ENCODE assay signal across 16 cellular contexts in genomic region chr3:37766220-37766605, GRCh38.
DNase-seq lines count a peak whose midpoint lies in the region; ATAC-seq, FAIRE-seq and TF ChIP-seq lines count a peak whose summit lies in the region.
"Had no signal": no experiment of that assay in that cellular context is flagged by ENCODE, and none has a peak within 500 bp of the region (broad histone marks: within the 10 kb centered on the region; RNA-seq: fewer than 3 reads in every experiment).

No MANE protein-coding gene starts in this region.

- no peak for FAIRE-seq in small intestine (lab: Jason Lieb, UNC)
- FAIRE-seq: endothelial cell of umbilical vein, keratinocyte had no signal

- no peak overlapping the region for H3K4me3 ChIP-seq in Peyer's patch
- peak overlapping the region; percentile 14 for H3K4me3 ChIP-seq in coronary artery
- peak overlapping the region in 1 of 2 donors; percentile 2 for H3K4me3 ChIP-seq in muscle layer of colon (ENCODE audit: low read depth in 1 of 2, low read length in 2 of 2)
- no peak overlapping the region for H3K4me3 ChIP-seq in thoracic aorta
- H3K4me3 ChIP-seq in CD8-positive, alpha-beta T cell (ENCODE audit: low read depth, low read length) = no peak overlapping the region
- H3K4me3 ChIP-seq in small intestine (ENCODE audit: low read depth in 1 of 2, low read length in 2 of 2) = no peak overlapping the region
- H3K4me3 ChIP-seq: GM23338 had no signal

- no peaks in the 10 kb centered on the region for H3K9me3 ChIP-seq in Peyer's patch
- no peaks in the 10 kb centered on the region for H3K9me3 ChIP-seq in muscle layer of colon (ENCODE audit: low read length)
- no peaks in the 10 kb centered on the region for H3K9me3 ChIP-seq in thoracic aorta
- no peaks in the 10 kb centered on the region for H3K9me3 ChIP-seq in CD8-positive, alpha-beta T cell (ENCODE audit: low read length)
- no peaks in the 10 kb centered on the region for H3K9me3 ChIP-seq in small intestine (ENCODE audit: control insufficient read depth, low read depth)

- H3K9ac ChIP-seq in muscle layer of colon (ENCODE audit: low read length) = peak overlapping the region; percentile 2

- H3K36me3 Mint-ChIP-seq in CD8-positive, alpha-beta T cell = no peaks in the 10 kb centered on the region
- H3K36me3 Mint-ChIP-seq: naive B cell had no signal

- intact Hi-C loops in CD8-positive, alpha-beta T cell (cut with DNase I, micrococcal nuclease) = no loop called here

- H3K27me3 Mint-ChIP-seq in CD8-positive, alpha-beta T cell (ENCODE audit: low read depth) = peaks cover 12% of the 10 kb centered on the region

- H3K27me3 ChIP-seq in Peyer's patch = no peaks in the 10 kb centered on the region
- no peaks in the 10 kb centered on the region for H3K27me3 ChIP-seq in muscle layer of colon (ENCODE audit: control insufficient read depth in 1 of 2, insufficient read depth in 2 of 2, low read length in 2 of 2)
- H3K27me3 ChIP-seq in thoracic aorta (replicated peaks; ENCODE audit: insufficient read depth) = no peaks in the 10 kb centered on the region
- H3K27me3 ChIP-seq in CD8-positive, alpha-beta T cell (ENCODE audit: insufficient read depth, low read length) = no peaks in the 10 kb centered on the region
- no peaks in the 10 kb centered on the region for H3K27me3 ChIP-seq in small intestine (ENCODE audit: control insufficient read depth in 2 of 2, insufficient read depth in 2 of 2, low read length in 2 of 2)

- DNase-seq in Peyer's patch (no peak), coronary artery (ENCODE audit: low spot score) (no peak), thoracic aorta (ENCODE audit: low spot score) (no peak), small intestine (no peak), nucleus accumbens (lab: John Stamatoyannopoulos, UW) (no peak)
- no peak for DNase-seq in CD8-positive, alpha-beta T cell
- DNase-seq in stimulated activated CD8-positive, alpha-beta memory T cell treated with anti-CD3 and anti-CD28 coated beads, Interleukin-4, amount 100 ng/mL, for 48 hours = no peak
- DNase-seq: activated T-cell treated with anti-CD3 and anti-CD28 coated beads, Interleukin-2, amount 50 U/mL, for 48 hours; naive B cell; NCI-H226; SIG-M5; stimulated activated CD4-positive, alpha-beta T cell treated with anti-CD3 and anti-CD28 coated beads, Interleukin-4, amount 100 ng/mL, for 1 hour had no signal

- peaks cover 3% of the 10 kb centered on the region for H3K4me1 Mint-ChIP-seq in CD8-positive, alpha-beta T cell (ENCODE audit: low read depth)
- H3K4me1 Mint-ChIP-seq: naive B cell had no signal

- no peaks in the 10 kb centered on the region for H3K9me3 Mint-ChIP-seq in CD8-positive, alpha-beta T cell
- H3K9me3 Mint-ChIP-seq: GM23338 had no signal

- H3K27ac Mint-ChIP-seq in CD8-positive, alpha-beta T cell = no peak overlapping the region
- H3K27ac Mint-ChIP-seq: GM23338, naive B cell had no signal

- TF ChIP-seq CTCF in Peyer's patch (IDR thresholded peaks at IDR 0.05) (no peak), coronary artery (IDR thresholded peaks at IDR 0.05) (no peak), thoracic aorta (IDR thresholded peaks at IDR 0.05) (no peak)
- TF ChIP-seq CTCF in CD8-positive, alpha-beta T cell (IDR thresholded peaks at IDR 0.05) = no peak

- H3K27ac ChIP-seq in Peyer's patch = peak overlapping the region in 3 of 4 donors; percentile 14 to 62 (median 28)
- peak overlapping the region; percentile 62 to 81 for H3K27ac ChIP-seq in coronary artery
- no peak overlapping the region for H3K27ac ChIP-seq in muscle layer of colon (ENCODE audit: low read depth, low read length)
- peak overlapping the region; percentile 71 to 77 for H3K27ac ChIP-seq in thoracic aorta
- no peak overlapping the region for H3K27ac ChIP-seq in CD8-positive, alpha-beta T cell (ENCODE audit: low read depth, low read length)
- peak overlapping the region in 1 of 2 donors; percentile 64 for H3K27ac ChIP-seq in small intestine (ENCODE audit: low read depth in 1 of 2, low read length in 1 of 2)

- WGBS in small intestine, 3 donors = 30 to 48% (median 41%) methylated on average over 1 of the region's 1 CpG

- H3K36me3 ChIP-seq in Peyer's patch = no peaks in the 10 kb centered on the region
- no peaks in the 10 kb centered on the region for H3K36me3 ChIP-seq in muscle layer of colon (ENCODE audit: insufficient read depth, low read length)
- H3K36me3 ChIP-seq in thoracic aorta = no peaks in the 10 kb centered on the region
- no peaks in the 10 kb centered on the region for H3K36me3 ChIP-seq in CD8-positive, alpha-beta T cell (ENCODE audit: insufficient read depth, low read length)
- no peaks in the 10 kb centered on the region for H3K36me3 ChIP-seq in small intestine (ENCODE audit: control insufficient read depth in 2 of 2, insufficient read depth in 2 of 2, low read length in 2 of 2)

- H3K4me1 ChIP-seq in Peyer's patch (no peaks in the 10 kb centered on the region), muscle layer of colon (ENCODE audit: insufficient read depth, low read length) (peaks cover 30% of the 10 kb centered on the region), thoracic aorta (ENCODE audit: control insufficient read depth in 1 of 2, low read depth in 2 of 2) (peaks cover 35 to 94% of the 10 kb centered on the region in 2 donors), small intestine (ENCODE audit: control insufficient read depth in 2 of 2, insufficient read depth in 1 of 2, low read depth in 1 of 2, low read length in 1 of 2) (peaks cover 0 to 6% of the 10 kb centered on the region in 2 donors)
- H3K4me1 ChIP-seq in CD8-positive, alpha-beta T cell (ENCODE audit: insufficient read depth, low read length) = no peaks in the 10 kb centered on the region

- CTCF ChIA-PET in CD8-positive, alpha-beta T cell (lab: Charles Lee) = no interaction called here

- no peak for ATAC-seq in thoracic aorta (ENCODE audit: insufficient number of reproducible peaks, low FRiP score, low read depth)
- no peak for ATAC-seq in CD8-positive, alpha-beta T cell

- no peak for TF ChIP-seq POLR2A in Peyer's patch (IDR thresholded peaks at IDR 0.05)

- no peak overlapping the region for H3K4me3 Mint-ChIP-seq in CD8-positive, alpha-beta T cell
- H3K4me3 Mint-ChIP-seq: GM23338, naive B cell had no signal

- POLR2A ChIA-PET in CD8-positive, alpha-beta T cell (lab: Charles Lee) = no interaction called here

Comparison
In these comparisons a context has a peak if more than half of its experiments do, and no peak if none do; other contexts are left out.
1. H3K27ac ChIP-seq: peak in Peyer's patch (3 of 4), coronary artery (2 of 2) and thoracic aorta (2 of 2); none in muscle layer of colon (single experiment) and CD8-positive, alpha-beta T cell (single experiment).